In genomic region chr3:123361019-123361418, GRCh38 we compare ENCODE assay signal across 3 cellular contexts.
TF ChIP-seq lines count a peak whose summit lies in the region.

No MANE protein-coding gene starts in this region.

TF ChIP-seq in SK-N-SH, 30 proteins besides CTCF, POLR2A, EP300 and RAD21 (continued from another document):
- TF ChIP-seq REST (IDR thresholded peaks at IDR 0.05; ENCODE audit: low read depth, low read length) = no peak
- TF ChIP-seq IRF3 (IDR thresholded peaks at IDR 0.05; ENCODE audit: low read depth, low read length) = no peak
- TF ChIP-seq ELF1 (IDR thresholded peaks at IDR 0.05) = no peak
- TF ChIP-seq GATA2 (CRISPR knock-in tag; IDR thresholded peaks at IDR 0.05) = no peak
- no peak for TF ChIP-seq YY1 (IDR thresholded peaks at IDR 0.05; ENCODE audit: low read depth)
- no peak for TF ChIP-seq USF2 (IDR thresholded peaks at IDR 0.05; ENCODE audit: borderline replicate concordance, low read depth, low read length)
- TF ChIP-seq FOXJ3 (CRISPR knock-in tag; IDR thresholded peaks at IDR 0.05) = no peak
- TF ChIP-seq MEF2A (IDR thresholded peaks at IDR 0.05; ENCODE audit: borderline replicate concordance, low read depth) = no peak
- no peak for TF ChIP-seq FOXM1 (IDR thresholded peaks at IDR 0.05; ENCODE audit: low read depth)
- no peak for TF ChIP-seq PBX3 (IDR thresholded peaks at IDR 0.05)
- no peak for TF ChIP-seq MXI1 (IDR thresholded peaks at IDR 0.05; ENCODE audit: low read depth, low read length)
- no peak for TF ChIP-seq RXRA (IDR thresholded peaks at IDR 0.05; ENCODE audit: borderline replicate concordance, low read depth)
- no peak for TF ChIP-seq NFIC (IDR thresholded peaks at IDR 0.05; ENCODE audit: borderline replicate concordance)
- no peak for TF ChIP-seq POLR2AphosphoS5 (IDR thresholded peaks at IDR 0.05; ENCODE audit: low read depth, low read length)

TF ChIP-seq in SK-N-SH treated with all-trans-retinoic acid at 6 μM for 48 hours, 23 proteins besides CTCF, POLR2A, EP300 and RAD21:
- TF ChIP-seq TSHZ2 (CRISPR knock-in tag; IDR thresholded peaks at IDR 0.05) (no peak), GLIS3 (CRISPR knock-in tag; IDR thresholded peaks at IDR 0.05) (no peak), OSR1 (CRISPR knock-in tag; IDR thresholded peaks at IDR 0.05) (no peak), POU6F1 (CRISPR knock-in tag; IDR thresholded peaks at IDR 0.05; ENCODE audit: borderline replicate concordance, low read depth) (no peak), ZNF565 (CRISPR knock-in tag; conservative IDR thresholded peaks at IDR 0.05; ENCODE audit: low read depth) (no peak), ISL1 (CRISPR knock-in tag; IDR thresholded peaks at IDR 0.05) (no peak), ZFP30 (CRISPR knock-in tag; IDR thresholded peaks at IDR 0.05) (no peak), PATZ1 (CRISPR knock-in tag; IDR thresholded peaks at IDR 0.05; ENCODE audit: borderline replicate concordance) (no peak), ZC3H10 (CRISPR knock-in tag; IDR thresholded peaks at IDR 0.05) (no peak)

TF ChIP-seq in H1, 55 proteins besides CTCF, POLR2A, EP300 and RAD21 (continued from another document):
- TF ChIP-seq CHD1 (IDR thresholded peaks at IDR 0.05; ENCODE audit: low read depth, low read length) = no peak
